Comparison of ENCODE assay signal across 14 cellular contexts in the genomic region with DNA sequence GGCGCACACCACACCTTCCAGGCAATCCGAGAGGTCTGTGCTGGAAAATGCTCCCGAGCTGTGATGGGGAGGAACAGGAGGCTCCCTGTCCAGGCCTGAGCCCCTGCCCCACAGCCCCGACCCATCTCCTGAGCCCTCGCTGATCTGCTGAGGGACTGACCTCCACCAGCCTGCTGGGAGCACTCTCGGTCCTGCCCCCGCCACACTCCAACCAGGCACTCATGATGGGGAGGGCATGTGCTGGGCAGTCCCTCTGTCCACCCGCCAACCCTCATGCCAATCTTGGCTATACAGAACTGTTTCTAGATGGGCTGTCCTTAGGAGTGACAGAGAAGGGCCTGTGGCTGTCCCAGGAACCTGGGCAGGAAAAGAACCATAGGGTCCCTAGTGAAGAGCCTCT.
DNase-seq lines count a peak whose midpoint lies in the region; ATAC-seq and TF ChIP-seq lines count a peak whose summit lies in the region.
"Had no signal": no experiment of that assay in that cellular context is flagged by ENCODE, and none has a peak within 500 bp of the region (broad histone marks: within the 10 kb centered on the region; RNA-seq: fewer than 3 reads in every experiment).

No MANE protein-coding gene starts in this region.

- no TSS peak for BruUV-seq in Panc1 (replicated peaks; lab: Mats Ljungman, UMichigan)

- H3K4me3 ChIP-seq in Panc1 (ENCODE audit: low read depth in 2 of 2, low read length in 2 of 2) = no peak overlapping the region
- no peak overlapping the region for H3K4me3 ChIP-seq in heart right ventricle
- H3K4me3 ChIP-seq in right atrium auricular region = no peak overlapping the region
- H3K4me3 ChIP-seq in aorta (ENCODE audit: low read length in 2 of 2) = no peak overlapping the region
- H3K4me3 ChIP-seq: GM23248 had no signal

- POLR2A ChIA-PET in Panc1 (lab: Charles Lee) = interaction anchor here (0.6 kb wide), 1 partner anchor 341 kb away, joined by 3 read pairs; no protein-coding TSS in a partner anchor
- POLR2A ChIA-PET in RWPE1 (lab: Yijun Ruan, JAX; ENCODE audit: low non-redundant PET) = interaction anchor here (0.5 kb wide), 1 partner anchor 21 kb away, joined by 8 read pairs; no protein-coding TSS in a partner anchor

- no peak overlapping the region for H3K27ac ChIP-seq in Panc1 (ENCODE audit: low read length)
- peak overlapping the region; percentile 37 for H3K27ac ChIP-seq in RWPE1
- peak overlapping the region in 3 of 10 donors; percentile 10 to 35 (median 28) for H3K27ac ChIP-seq in heart right ventricle
- H3K27ac ChIP-seq in right atrium auricular region = peak overlapping the region; percentile 64 to 66
- no peak overlapping the region for H3K27ac ChIP-seq in aorta (ENCODE audit: low read depth in 1 of 2, low read length in 2 of 2)
- H3K27ac ChIP-seq: C4-2B, GM23248, HL-60 had no signal

- ATAC-seq in Panc1 = peak; percentile 26; the same call in 1 of the 2 replicates
- ATAC-seq in heart right ventricle = peak; percentile 65 to 97 (median 87)
- no peak for ATAC-seq in aorta (ENCODE audit: low FRiP score)
- ATAC-seq in GM21367 (IDR thresholded peaks at IDR 0.05; ENCODE audit: unreplicated experiment) = no peak
- no peak for ATAC-seq in HG03521 (IDR thresholded peaks at IDR 0.05; ENCODE audit: unreplicated experiment)

- intact Hi-C loops in Panc1 (cut with micrococcal nuclease; ENCODE audit: unreplicated experiment) = no loop called here
- intact Hi-C loops in heart right ventricle (cut with DNase I) = loop anchor here in 1 of 10 donors (10.0 kb wide), 1 partner anchor 128 kb away; a partner anchor contains a TSS
- intact Hi-C loops in aorta (cut with DNase I) = no loop called here

- CTCF ChIA-PET in Panc1 (lab: Charles Lee) (no interaction called here), RWPE1 (lab: Yijun Ruan, JAX) (no interaction called here)

- TF ChIP-seq CTCF in Panc1 (IDR thresholded peaks at IDR 0.05) (no peak), RWPE1 (conservative IDR thresholded peaks at IDR 0.05; ENCODE audit: low read depth) (no peak), heart right ventricle (IDR thresholded peaks at IDR 0.05) (no peak), right atrium auricular region (IDR thresholded peaks at IDR 0.05) (no peak)

- H3K9me3 ChIP-seq in Panc1 (ENCODE audit: control insufficient read depth, insufficient read depth, low read depth, low read length) (no peaks in the 10 kb centered on the region), heart right ventricle (no peaks in the 10 kb centered on the region), right atrium auricular region (no peaks in the 10 kb centered on the region), aorta (ENCODE audit: control insufficient read depth, low read length) (no peaks in the 10 kb centered on the region)
- H3K9me3 ChIP-seq: Caco-2 had no signal

- H3K4me1 ChIP-seq in Panc1 (ENCODE audit: control insufficient read depth, insufficient read depth, low read length) (no peaks in the 10 kb centered on the region), heart right ventricle (peaks cover 0 to 12% (median 4%) of the 10 kb centered on the region in 9 donors), right atrium auricular region (peaks cover 0 to 7% of the 10 kb centered on the region in 2 donors), aorta (ENCODE audit: control insufficient read depth in 1 of 2, insufficient read depth in 2 of 2, low read length in 2 of 2) (no peaks in the 10 kb centered on the region)
- H3K4me1 ChIP-seq: Caco-2 had no signal

- H3K36me3 ChIP-seq in Panc1 (ENCODE audit: control insufficient read depth, insufficient read depth, low read length) (no peaks in the 10 kb centered on the region), heart right ventricle (no peaks in the 10 kb centered on the region), right atrium auricular region (no peaks in the 10 kb centered on the region), aorta (ENCODE audit: control insufficient read depth in 1 of 2, insufficient read depth in 2 of 2, low read length in 1 of 2) (no peaks in the 10 kb centered on the region)

- WGBS in heart right ventricle, 2 donors = 56 to 65% methylated on average over 8 of the region's 8 CpGs
- 90 to 94% methylated on average over 8 of the region's 8 CpGs for WGBS in aorta, 2 donors

- in situ Hi-C loops in Panc1 (cut with HindIII; ENCODE audit: low pct_unique_long_range_greater_than_20kb, low sequenced_read_pairs) = no loop called here

- H3K27me3 ChIP-seq in Panc1 (ENCODE audit: control insufficient read depth, insufficient read depth, low read length) (no peaks in the 10 kb centered on the region), heart right ventricle (no peaks in the 10 kb centered on the region), right atrium auricular region (no peaks in the 10 kb centered on the region), aorta (ENCODE audit: control insufficient read depth in 1 of 2, insufficient read depth in 2 of 2, low read length in 1 of 2) (no peaks in the 10 kb centered on the region)

- DNase-seq in Panc1 (ENCODE audit: low read depth, low spot score) (no peak), RWPE1 (ENCODE audit: low spot score) (no peak), heart right ventricle (peak; percentile 35 to 42), right atrium auricular region (ENCODE audit: low spot score) (no peak), aorta (no peak)
- DNase-seq: AML-193; Caco-2; CD4-positive, alpha-beta T cell; GM23248; HCEC 1CT had no signal

Comparison
In these comparisons a context has a peak if more than half of its experiments do, and no peak if none do; other contexts are left out.
1. DNase-seq: peak in heart right ventricle (2 of 2); none in Panc1 (single experiment), RWPE1 (single experiment), right atrium auricular region (single experiment) and aorta (0 of 2).
2. ATAC-seq: peak in Panc1 (single experiment) and heart right ventricle (8 of 8); none in aorta (single experiment), GM21367 (single experiment) and HG03521 (single experiment).
3. H3K27ac ChIP-seq: peak in RWPE1 (single experiment) and right atrium auricular region (2 of 2); none in Panc1 (single experiment) and aorta (0 of 2).